9 cellular contexts compared by ENCODE assay signal in genomic region chr9:94782367-94783120, GRCh38. TPM values are rescaled to one million over a fixed set of nuclear protein-coding genes. Genes with fewer than 3 reads are reported as not detected.
DNase-seq lines count a peak whose midpoint lies in the region; ATAC-seq and TF ChIP-seq lines count a peak whose summit lies in the region.
"Had no signal": no experiment of that assay in that cellular context is flagged by ENCODE, and none has a peak within 500 bp of the region (broad histone marks: within the 10 kb centered on the region; RNA-seq: fewer than 3 reads in every experiment).

No MANE protein-coding gene starts in this region.

- no peak overlapping the region for H3K27ac Mint-ChIP-seq in activated naive CD4-positive, alpha-beta T cell treated with anti-CD3 and anti-CD28 coated beads, Interleukin-2, amount 50 U/mL, for 72 hours
- H3K27ac Mint-ChIP-seq: CD4-positive, alpha-beta memory T cell had no signal

- H3K9ac ChIP-seq in skeletal muscle satellite cell (ENCODE audit: low read depth, low read length) = peak overlapping the region; percentile 82

- H3K27ac ChIP-seq in ascending aorta = peak overlapping the region; percentile 83 to 84

- no peaks in the 10 kb centered on the region for H3K9me3 ChIP-seq in ascending aorta
- H3K9me3 ChIP-seq in skeletal muscle satellite cell (replicated peaks; ENCODE audit: low read length) = no peaks in the 10 kb centered on the region

- intact Hi-C loops in ascending aorta (cut with DNase I) = loop anchor here (2.0 to 5.0 kb wide), 5 partner anchors 18 to 345 kb away; no protein-coding TSS in a partner anchor
- intact Hi-C loops in left ventricle myocardium superior (cut with micrococcal nuclease) = loop anchor here (5.0 kb wide), 2 partner anchors 225 to 350 kb away; no protein-coding TSS in a partner anchor

- H3K4me3 ChIP-seq in ascending aorta (peak overlapping the region in 1 of 2 donors; percentile 0), skeletal muscle satellite cell (ENCODE audit: low read length) (no peak overlapping the region)

- TF ChIP-seq CTCF in ascending aorta (IDR thresholded peaks at IDR 0.05) = no peak

- no peaks in the 10 kb centered on the region for H3K9me3 Mint-ChIP-seq in activated naive CD4-positive, alpha-beta T cell treated with anti-CD3 and anti-CD28 coated beads, Interleukin-2, amount 50 U/mL, for 72 hours
- H3K9me3 Mint-ChIP-seq: CD4-positive, alpha-beta memory T cell had no signal

- H3K27me3 ChIP-seq in ascending aorta (no peaks in the 10 kb centered on the region), skeletal muscle satellite cell (ENCODE audit: control insufficient read depth, insufficient read depth, low read length) (no peaks in the 10 kb centered on the region)

- DNase-seq in Daoy (ENCODE audit: low read depth) (peak; percentile 49), ascending aorta (ENCODE audit: low spot score in 2 of 2) (no peak), left ventricle myocardium superior (no peak), NCI-H345 treated with DMSO at 0.1 percent for 48 hours (lab: John Stamatoyannopoulos, UW; ENCODE audit: unreplicated experiment) (no peak), hepatic stellate cell (ENCODE audit: low spot score) (no peak)
- DNase-seq in activated naive CD4-positive, alpha-beta T cell treated with anti-CD3 and anti-CD28 coated beads, Interleukin-2, amount 50 U/mL, for 72 hours (ENCODE audit: low spot score in 2 of 2) = no peak

- ATAC-seq in left ventricle myocardium superior (peak; percentile 10), HG03439 (IDR thresholded peaks at IDR 0.05; ENCODE audit: unreplicated experiment) (no peak)
- ATAC-seq in activated naive CD4-positive, alpha-beta T cell treated with anti-CD3 and anti-CD28 coated beads, Interleukin-2, amount 50 U/mL, for 72 hours = no peak

- no peaks in the 10 kb centered on the region for H3K36me3 ChIP-seq in ascending aorta
- H3K36me3 ChIP-seq in skeletal muscle satellite cell (ENCODE audit: insufficient read depth, low read length) = no peaks in the 10 kb centered on the region

- H3K36me3 Mint-ChIP-seq in activated naive CD4-positive, alpha-beta T cell treated with anti-CD3 and anti-CD28 coated beads, Interleukin-2, amount 50 U/mL, for 72 hours = no peaks in the 10 kb centered on the region
- H3K36me3 Mint-ChIP-seq: CD4-positive, alpha-beta memory T cell had no signal

- peaks cover 0 to 34% of the 10 kb centered on the region in 2 donors for H3K4me1 ChIP-seq in ascending aorta
- peaks cover 47% of the 10 kb centered on the region for H3K4me1 ChIP-seq in skeletal muscle satellite cell (ENCODE audit: control insufficient read depth, insufficient read depth, low read length)

- H3K4me2 ChIP-seq in skeletal muscle satellite cell (ENCODE audit: low read length) = peak overlapping the region; percentile 54

RNA-seq across cellular contexts. Expression of gene AOPEP, which starts 56.0 kb away (rescaled TPM):
- total RNA-seq in Daoy (2014; rRNA removed; shearing (Covaris generic)) = 37.8 and 89.7 TPM in 2 replicates
- total RNA-seq in ascending aorta = 333 TPM
- 161 TPM for total RNA-seq in left ventricle myocardium superior
- 12.9 and 14.2 TPM in 2 replicates for total RNA-seq in skeletal muscle satellite cell (2012; rRNA removed)
- 10 to 100 TPM in 1 of 2 donors, 1 to 10 TPM in 1; 5.5 to 13.0 TPM for total RNA-seq in activated naive CD4-positive, alpha-beta T cell treated with anti-CD3 and anti-CD28 coated beads, Interleukin-2, amount 50 U/mL, for 72 hours
